ENCODE assay signal across 30 cellular contexts in the genomic region with DNA sequence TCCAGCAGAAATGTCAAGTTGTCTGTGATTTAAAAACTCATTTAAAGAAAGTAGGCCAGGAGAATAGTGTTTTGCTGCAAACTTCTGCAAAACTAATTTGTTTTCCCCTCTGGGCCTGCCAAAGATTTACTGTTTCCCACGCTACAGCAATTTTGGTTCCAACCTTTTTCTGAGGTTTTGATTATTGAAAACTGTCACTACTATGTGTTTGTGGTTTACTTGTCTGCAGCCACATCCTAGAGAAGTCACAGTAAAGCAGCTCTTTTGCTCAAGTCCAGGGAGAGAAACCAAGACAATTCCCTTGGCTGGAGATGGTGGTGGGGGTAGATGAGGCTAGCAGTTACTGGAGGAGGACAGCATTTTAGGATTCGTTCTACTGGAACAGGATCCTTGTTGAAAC. TPM values are rescaled to one million over a fixed set of nuclear protein-coding genes. Genes with fewer than 3 reads are reported as not detected.
DNase-seq lines count a peak whose midpoint lies in the region; ATAC-seq and TF ChIP-seq lines count a peak whose summit lies in the region.
"Had no signal": no experiment of that assay in that cellular context is flagged by ENCODE, and none has a peak within 500 bp of the region (broad histone marks: within the 10 kb centered on the region; RNA-seq: fewer than 3 reads in every experiment).

No MANE protein-coding gene starts in this region.

- H3K27ac Mint-ChIP-seq in activated naive CD4-positive, alpha-beta T cell treated with anti-CD3 and anti-CD28 coated beads, Interleukin-2, amount 50 U/mL, for 72 hours = no peak overlapping the region
- no peak overlapping the region for H3K27ac Mint-ChIP-seq in activated naive CD4-positive, alpha-beta T cell treated with anti-CD3 and anti-CD28 coated beads, Interleukin-2, amount 10 ng/mL, durations not matched to agents 7 days and 5 days
- H3K27ac Mint-ChIP-seq in T-helper 2 cell treated with Interferon-gamma antibody and Interleukin-4, amounts not matched to agents 5 μg/mL and 100 μg/mL, for 36 hours = no peak overlapping the region
- H3K27ac Mint-ChIP-seq: activated CD4-positive, alpha-beta T cell treated with anti-CD3 and anti-CD28 coated beads for 36 hours; activated naive CD8-positive, alpha-beta T cell; activated T-helper 1 cell treated with anti-CD3 and anti-CD28 coated beads, Interleukin-12 subunit alpha, Interleukin-12 subunit beta, Interleukin-2, Interleukin-4 antibody, amounts not matched to agents 30 ng/mL and 10 ng/mL and 1 ng/mL, durations not matched to agents 14 hours and 24 hours and 36 hours; B cell; dendritic cell treated with granulocyte-macrophage colony-stimulating factor and Interleukin-4, amounts not matched to agents 40 ng/mL and 50 ng/mL, for 4 days; endodermal cell had no signal

- 32 to 44% methylated on average over 2 of the region's 2 CpGs for WGBS in thyroid gland, 2 donors

- no peaks in the 10 kb centered on the region for H3K9me3 ChIP-seq in thyroid gland
- H3K9me3 ChIP-seq: lower lobe of right lung, Peyer's patch, testis had no signal

- peaks cover 12% of the 10 kb centered on the region for H3K4me1 Mint-ChIP-seq in activated naive CD4-positive, alpha-beta T cell treated with anti-CD3 and anti-CD28 coated beads, Interleukin-2, amount 10 ng/mL, durations not matched to agents 7 days and 5 days
- H3K4me1 Mint-ChIP-seq in T-helper 2 cell treated with Interferon-gamma antibody and Interleukin-4, amounts not matched to agents 5 μg/mL and 100 μg/mL, for 36 hours (ENCODE audit: low read depth) = peaks cover 9% of the 10 kb centered on the region
- H3K4me1 Mint-ChIP-seq: endodermal cell had no signal

- H3K4me1 ChIP-seq in thyroid gland = peaks cover 18 to 29% of the 10 kb centered on the region in 2 donors

- no peak overlapping the region for H3K4me3 Mint-ChIP-seq in activated naive CD4-positive, alpha-beta T cell treated with anti-CD3 and anti-CD28 coated beads, Interleukin-2, amount 10 ng/mL, durations not matched to agents 7 days and 5 days
- H3K4me3 Mint-ChIP-seq in T-helper 2 cell treated with Interferon-gamma antibody and Interleukin-4, amounts not matched to agents 5 μg/mL and 100 μg/mL, for 36 hours = no peak overlapping the region
- H3K4me3 Mint-ChIP-seq: activated CD4-positive, alpha-beta T cell treated with anti-CD3 and anti-CD28 coated beads for 36 hours; activated naive CD8-positive, alpha-beta T cell; activated T-helper 1 cell treated with anti-CD3 and anti-CD28 coated beads, Interleukin-12 subunit alpha, Interleukin-12 subunit beta, Interleukin-2, Interleukin-4 antibody, amounts not matched to agents 30 ng/mL and 10 ng/mL and 1 ng/mL, durations not matched to agents 14 hours and 24 hours and 36 hours; B cell; CD8-positive, alpha-beta memory T cell; dendritic cell treated with granulocyte-macrophage colony-stimulating factor and Interleukin-4, amounts not matched to agents 40 ng/mL and 50 ng/mL, for 4 days; endodermal cell; naive thymus-derived CD8-positive, alpha-beta T cell had no signal

- DNase-seq in activated naive CD4-positive, alpha-beta T cell treated with anti-CD3 and anti-CD28 coated beads, Interleukin-2, amount 50 U/mL, for 72 hours (ENCODE audit: low spot score in 2 of 2) = no peak
- no peak for DNase-seq in activated naive CD4-positive, alpha-beta T cell treated with anti-CD3 and anti-CD28 coated beads, Interleukin-2, amount 10 ng/mL, durations not matched to agents 7 days and 5 days
- peak; percentile 24 for DNase-seq in T-helper 2 cell treated with Interferon-gamma antibody and Interleukin-4, amounts not matched to agents 5 μg/mL and 100 μg/mL, for 36 hours (ENCODE audit: low spot score)
- peak; percentile 25 for DNase-seq in fibroblast of the aortic adventitia (ENCODE audit: low read depth)
- DNase-seq in thyroid gland = no peak
- DNase-seq in stimulated activated CD4-positive, alpha-beta T cell treated with anti-CD3 and anti-CD28 coated beads, Interleukin-2, amount 100 ng/mL, for 24 hours = no peak
- DNase-seq: ACHN; activated CD4-positive, alpha-beta T cell treated with anti-CD3 and anti-CD28 coated beads for 36 hours; CD8-positive, alpha-beta memory T cell; endodermal cell; foreskin keratinocyte; GOT3; head of caudate nucleus; kidney; lower lobe of right lung; MV-4-11; naive thymus-derived CD8-positive, alpha-beta T cell; NCI-H1436; NCI-H2107; NCI-H446 treated with DMSO at 0.1 percent for 48 hours; NCI-H774; Peyer's patch; stimulated activated naive CD4-positive, alpha-beta T cell treated with Interleukin-2 at 50 U/mL for 16 hours; testis had no signal

- H3K4me3 ChIP-seq in fibroblast of the aortic adventitia (ENCODE audit: low read depth, low read length) = no peak overlapping the region
- H3K4me3 ChIP-seq in thyroid gland (replicated peaks in 1 of 3) = no peak overlapping the region
- H3K4me3 ChIP-seq: lower lobe of right lung, Peyer's patch, testis had no signal

- H3K9me3 Mint-ChIP-seq in activated naive CD4-positive, alpha-beta T cell treated with anti-CD3 and anti-CD28 coated beads, Interleukin-2, amount 50 U/mL, for 72 hours = no peaks in the 10 kb centered on the region
- no peaks in the 10 kb centered on the region for H3K9me3 Mint-ChIP-seq in activated naive CD4-positive, alpha-beta T cell treated with anti-CD3 and anti-CD28 coated beads, Interleukin-2, amount 10 ng/mL, durations not matched to agents 7 days and 5 days
- H3K9me3 Mint-ChIP-seq in T-helper 2 cell treated with Interferon-gamma antibody and Interleukin-4, amounts not matched to agents 5 μg/mL and 100 μg/mL, for 36 hours = no peaks in the 10 kb centered on the region
- H3K9me3 Mint-ChIP-seq: activated T-helper 1 cell treated with anti-CD3 and anti-CD28 coated beads, Interleukin-12 subunit alpha, Interleukin-12 subunit beta, Interleukin-2, Interleukin-4 antibody, amounts not matched to agents 30 ng/mL and 10 ng/mL and 1 ng/mL, durations not matched to agents 14 hours and 24 hours and 36 hours; CD8-positive, alpha-beta memory T cell; dendritic cell treated with granulocyte-macrophage colony-stimulating factor and Interleukin-4, amounts not matched to agents 40 ng/mL and 50 ng/mL, for 4 days; endodermal cell; naive thymus-derived CD8-positive, alpha-beta T cell had no signal

- TF ChIP-seq POLR2A in thyroid gland (IDR thresholded peaks at IDR 0.05) = no peak

- peaks cover 7% of the 10 kb centered on the region for H3K27me3 Mint-ChIP-seq in activated naive CD4-positive, alpha-beta T cell treated with anti-CD3 and anti-CD28 coated beads, Interleukin-2, amount 10 ng/mL, durations not matched to agents 7 days and 5 days
- no peaks in the 10 kb centered on the region for H3K27me3 Mint-ChIP-seq in T-helper 2 cell treated with Interferon-gamma antibody and Interleukin-4, amounts not matched to agents 5 μg/mL and 100 μg/mL, for 36 hours (ENCODE audit: low read depth)
- H3K27me3 Mint-ChIP-seq: activated CD4-positive, alpha-beta T cell treated with anti-CD3 and anti-CD28 coated beads for 36 hours; activated naive CD8-positive, alpha-beta T cell; dendritic cell treated with granulocyte-macrophage colony-stimulating factor and Interleukin-4, amounts not matched to agents 40 ng/mL and 50 ng/mL, for 4 days had no signal

- peaks cover 0 to 5% of the 10 kb centered on the region in 2 donors for H3K36me3 Mint-ChIP-seq in activated naive CD4-positive, alpha-beta T cell treated with anti-CD3 and anti-CD28 coated beads, Interleukin-2, amount 50 U/mL, for 72 hours
- no peaks in the 10 kb centered on the region for H3K36me3 Mint-ChIP-seq in activated naive CD4-positive, alpha-beta T cell treated with anti-CD3 and anti-CD28 coated beads, Interleukin-2, amount 10 ng/mL, durations not matched to agents 7 days and 5 days
- H3K36me3 Mint-ChIP-seq in T-helper 2 cell treated with Interferon-gamma antibody and Interleukin-4, amounts not matched to agents 5 μg/mL and 100 μg/mL, for 36 hours (ENCODE audit: low read depth) = no peaks in the 10 kb centered on the region
- H3K36me3 Mint-ChIP-seq: activated naive CD8-positive, alpha-beta T cell; CD8-positive, alpha-beta memory T cell; naive thymus-derived CD8-positive, alpha-beta T cell had no signal

- peak; percentile 2 to 19 for ATAC-seq in activated naive CD4-positive, alpha-beta T cell treated with anti-CD3 and anti-CD28 coated beads, Interleukin-2, amount 50 U/mL, for 72 hours
- ATAC-seq in HG03175 (IDR thresholded peaks at IDR 0.05; ENCODE audit: unreplicated experiment) = no peak
- ATAC-seq: activated CD4-positive, alpha-beta T cell treated with anti-CD3 and anti-CD28 coated beads for 36 hours; esophagus mucosa; foreskin keratinocyte; lower lobe of right lung; naive thymus-derived CD8-positive, alpha-beta T cell had no signal

- intact Hi-C loops in thyroid gland (cut with DNase I) = loop anchor here (10.0 kb wide), 1 partner anchor 120 kb away; no protein-coding TSS in a partner anchor

- H3K27ac ChIP-seq in thyroid gland = peak overlapping the region; percentile 16 to 78 (median 54)
- H3K27ac ChIP-seq: foreskin keratinocyte, lower lobe of right lung, Peyer's patch, testis had no signal

- TF ChIP-seq CTCF in fibroblast of the aortic adventitia (IDR thresholded peaks at IDR 0.05; ENCODE audit: insufficient read depth, low read length) (no peak), thyroid gland (IDR thresholded peaks at IDR 0.05) (no peak)

- H3K27me3 ChIP-seq in thyroid gland = no peaks in the 10 kb centered on the region
- H3K27me3 ChIP-seq: foreskin keratinocyte, Peyer's patch, testis had no signal

- CTCF ChIA-PET in activated naive CD4-positive, alpha-beta T cell treated with anti-CD3 and anti-CD28 coated beads, Interleukin-2, amount 10 ng/mL, durations not matched to agents 7 days and 5 days (lab: Charles Lee) = interaction anchor here (0.7 to 4.5 kb wide), 7 partner anchors 10 to 632 kb away, joined by 3 to 52 read pairs (median 3); no protein-coding TSS in a partner anchor

- H3K36me3 ChIP-seq in thyroid gland = no peaks in the 10 kb centered on the region
- H3K36me3 ChIP-seq: lower lobe of right lung, Peyer's patch had no signal

RNA-seq across cellular contexts. Expression of a gene that starts 12.8 kb away (rescaled TPM):
- 10 to 100 TPM; 10.7 to 11.8 TPM for total RNA-seq in activated naive CD4-positive, alpha-beta T cell treated with anti-CD3 and anti-CD28 coated beads, Interleukin-2, amount 50 U/mL, for 72 hours
- 0.57 and 0.81 TPM in 2 replicates for total RNA-seq in fibroblast of the aortic adventitia (ENCODE audit: low replicate concordance)
- 1 to 10 TPM; 2.7 to 6.1 (median 3.6) TPM for total RNA-seq in thyroid gland
- total RNA-seq: B cell; naive thymus-derived CD8-positive, alpha-beta T cell had no signal

Comparison
In these comparisons a context has a peak if more than half of its experiments do, and no peak if none do; other contexts are left out.
1. DNase-seq: peak in T-helper 2 cell treated with Interferon-gamma antibody and Interleukin-4, amounts not matched to agents 5 μg/mL and 100 μg/mL, for 36 hours (single experiment) and fibroblast of the aortic adventitia (single experiment); none in activated naive CD4-positive, alpha-beta T cell treated with anti-CD3 and anti-CD28 coated beads, Interleukin-2, amount 50 U/mL, for 72 hours (0 of 2), activated naive CD4-positive, alpha-beta T cell treated with anti-CD3 and anti-CD28 coated beads, Interleukin-2, amount 10 ng/mL, durations not matched to agents 7 days and 5 days (single experiment), thyroid gland (0 of 2) and stimulated activated CD4-positive, alpha-beta T cell treated with anti-CD3 and anti-CD28 coated beads, Interleukin-2, amount 100 ng/mL, for 24 hours (0 of 2).